Comparison of ENCODE assay signal across 8 cellular contexts in genomic region chr20:49245921-49246740, GRCh38. TPM values are rescaled to one million over a fixed set of nuclear protein-coding genes. Genes with fewer than 3 reads are reported as not detected.
DNase-seq lines count a peak whose midpoint lies in the region; ATAC-seq and TF ChIP-seq lines count a peak whose summit lies in the region.

No MANE protein-coding gene starts in this region.

- no peaks in the 10 kb centered on the region for H3K27me3 ChIP-seq in psoas muscle (ENCODE audit: insufficient read depth in 3 of 3, low read length in 2 of 3)

- H3K9me3 Mint-ChIP-seq in activated CD8-positive, alpha-beta T cell treated with anti-CD3 and anti-CD28 coated beads, Interleukin-2, amount 10 ng/mL, durations not matched to agents 7 days and 5 days (ENCODE audit: insufficient read depth): no peaks in the 10 kb centered on the region

- peak; percentile 65 for DNase-seq in AG10803 (ENCODE audit: low read depth)
- peak; percentile 57 for DNase-seq in NCI-H1694 treated with DMSO at 0.1 percent for 48 hours (lab: John Stamatoyannopoulos, UW)
- peak; percentile 38 for DNase-seq in activated CD8-positive, alpha-beta T cell treated with anti-CD3 and anti-CD28 coated beads, Interleukin-2, amount 10 ng/mL, durations not matched to agents 7 days and 5 days
- peak; percentile 63 for DNase-seq in globus pallidus (ENCODE audit: low spot score)
- DNase-seq in psoas muscle: no peak

- WGBS in psoas muscle, 3 donors: 43 to 46% (median 45%) methylated on average over 3 of the region's 3 CpGs

- POLR2A ChIA-PET in activated CD8-positive, alpha-beta T cell treated with anti-CD3 and anti-CD28 coated beads, Interleukin-2, amount 10 ng/mL, durations not matched to agents 7 days and 5 days (lab: Charles Lee): no interaction called here

- H3K4me1 ChIP-seq in psoas muscle: no peaks in the 10 kb centered on the region

- H3K4me3 ChIP-seq in AG10803 (ENCODE audit: low read length): no peak overlapping the region
- H3K4me3 ChIP-seq in psoas muscle: no peak overlapping the region

- TF ChIP-seq CTCF in AG10803 (conservative IDR thresholded peaks at IDR 0.05; ENCODE audit: low read length) (peak; percentile 82), GM12872 (IDR thresholded peaks at IDR 0.05; ENCODE audit: insufficient read depth, low read depth, low read length) (peak; percentile 78), psoas muscle (IDR thresholded peaks at IDR 0.05) (peak; percentile 51)

- peaks cover 67% of the 10 kb centered on the region for H3K36me3 Mint-ChIP-seq in activated CD8-positive, alpha-beta T cell treated with anti-CD3 and anti-CD28 coated beads, Interleukin-2, amount 10 ng/mL, durations not matched to agents 7 days and 5 days (ENCODE audit: low read depth)

- H3K4me1 Mint-ChIP-seq in activated CD8-positive, alpha-beta T cell treated with anti-CD3 and anti-CD28 coated beads, Interleukin-2, amount 10 ng/mL, durations not matched to agents 7 days and 5 days (ENCODE audit: low read depth): no peaks in the 10 kb centered on the region

- no peaks in the 10 kb centered on the region for H3K27me3 Mint-ChIP-seq in activated CD8-positive, alpha-beta T cell treated with anti-CD3 and anti-CD28 coated beads, Interleukin-2, amount 10 ng/mL, durations not matched to agents 7 days and 5 days (ENCODE audit: low read depth)

- peak; percentile 68 for ATAC-seq in activated CD8-positive, alpha-beta T cell treated with anti-CD3 and anti-CD28 coated beads, Interleukin-2, amount 10 ng/mL, durations not matched to agents 7 days and 5 days
- ATAC-seq in psoas muscle (peak; percentile 38 to 71 (median 68)), GM21515 (IDR thresholded peaks at IDR 0.05; ENCODE audit: unreplicated experiment) (no peak), HG02870 (IDR thresholded peaks at IDR 0.05; ENCODE audit: unreplicated experiment) (no peak)

- no peak overlapping the region for H3K4me3 Mint-ChIP-seq in activated CD8-positive, alpha-beta T cell treated with anti-CD3 and anti-CD28 coated beads, Interleukin-2, amount 10 ng/mL, durations not matched to agents 7 days and 5 days

- no peak overlapping the region for H3K27ac ChIP-seq in psoas muscle

- intact Hi-C loops in psoas muscle (cut with DNase I): no loop called here

- no peaks in the 10 kb centered on the region for H3K9me3 ChIP-seq in psoas muscle

- H3K27ac Mint-ChIP-seq in activated CD8-positive, alpha-beta T cell treated with anti-CD3 and anti-CD28 coated beads, Interleukin-2, amount 10 ng/mL, durations not matched to agents 7 days and 5 days: peak overlapping the region; percentile 9

- H3K36me3 ChIP-seq in psoas muscle (ENCODE audit: insufficient read depth in 1 of 2, low read depth in 1 of 2): peaks cover 12 to 100% of the 10 kb centered on the region in 2 donors

- CTCF ChIA-PET in activated CD8-positive, alpha-beta T cell treated with anti-CD3 and anti-CD28 coated beads, Interleukin-2, amount 10 ng/mL, durations not matched to agents 7 days and 5 days (lab: Charles Lee): interaction anchor here (0.6 to 2.8 kb wide), 20 partner anchors 8 to 234 kb away, joined by 3 to 19 read pairs (median 4); partner anchors contain the start of gene ZNFX1

RNA-seq across cellular contexts. Expression of gene DDX27, which starts 26.9 kb away (rescaled TPM):
- total RNA-seq in activated CD8-positive, alpha-beta T cell treated with anti-CD3 and anti-CD28 coated beads, Interleukin-2, amount 10 ng/mL, durations not matched to agents 7 days and 5 days: 10 to 100 TPM; 38.3 to 38.6 TPM
- total RNA-seq in psoas muscle: 10 to 100 TPM; 19.4 to 32.6 (median 24.4) TPM
- polyA plus RNA-seq in psoas muscle: 10 to 100 TPM; 30.5 to 62.9 (median 41.4) TPM

RNA-seq across cellular contexts. Expression of gene ZNFX1, which starts 31.7 kb away (rescaled TPM):
- total RNA-seq in activated CD8-positive, alpha-beta T cell treated with anti-CD3 and anti-CD28 coated beads, Interleukin-2, amount 10 ng/mL, durations not matched to agents 7 days and 5 days: 10 to 100 TPM; 52.7 to 54.2 TPM
- 10 to 100 TPM; 21.7 to 29.6 (median 24.6) TPM for total RNA-seq in psoas muscle
- 10 to 100 TPM in 2 of 3 donors, 1 to 10 TPM in 1; 8.4 to 16.1 (median 15.3) TPM for polyA plus RNA-seq in psoas muscle

RNA-seq across cellular contexts. Expression of gene STAU1, which starts 58.0 kb away (rescaled TPM):
- 10 to 100 TPM; 42.5 to 46.5 TPM for total RNA-seq in activated CD8-positive, alpha-beta T cell treated with anti-CD3 and anti-CD28 coated beads, Interleukin-2, amount 10 ng/mL, durations not matched to agents 7 days and 5 days
- 10 to 100 TPM; 57.5 to 85.2 (median 76.7) TPM for total RNA-seq in psoas muscle
- 10 to 100 TPM; 30.2 to 58.8 (median 53.7) TPM for polyA plus RNA-seq in psoas muscle

Comparison
In these comparisons a context has a peak if more than half of its experiments do, and no peak if none do; other contexts are left out.
1. DNase-seq: peak in AG10803 (single experiment), NCI-H1694 treated with DMSO at 0.1 percent for 48 hours (single experiment), activated CD8-positive, alpha-beta T cell treated with anti-CD3 and anti-CD28 coated beads, Interleukin-2, amount 10 ng/mL, durations not matched to agents 7 days and 5 days (single experiment) and globus pallidus (single experiment); none in psoas muscle (0 of 2).
2. ATAC-seq: peak in activated CD8-positive, alpha-beta T cell treated with anti-CD3 and anti-CD28 coated beads, Interleukin-2, amount 10 ng/mL, durations not matched to agents 7 days and 5 days (single experiment) and psoas muscle (4 of 4); none in GM21515 (single experiment) and HG02870 (single experiment).
3. Peak in every context shown above with its lines, with median percentiles within 50 percentile points of each other: CTCF ChIP-seq.